In the genomic region with DNA sequence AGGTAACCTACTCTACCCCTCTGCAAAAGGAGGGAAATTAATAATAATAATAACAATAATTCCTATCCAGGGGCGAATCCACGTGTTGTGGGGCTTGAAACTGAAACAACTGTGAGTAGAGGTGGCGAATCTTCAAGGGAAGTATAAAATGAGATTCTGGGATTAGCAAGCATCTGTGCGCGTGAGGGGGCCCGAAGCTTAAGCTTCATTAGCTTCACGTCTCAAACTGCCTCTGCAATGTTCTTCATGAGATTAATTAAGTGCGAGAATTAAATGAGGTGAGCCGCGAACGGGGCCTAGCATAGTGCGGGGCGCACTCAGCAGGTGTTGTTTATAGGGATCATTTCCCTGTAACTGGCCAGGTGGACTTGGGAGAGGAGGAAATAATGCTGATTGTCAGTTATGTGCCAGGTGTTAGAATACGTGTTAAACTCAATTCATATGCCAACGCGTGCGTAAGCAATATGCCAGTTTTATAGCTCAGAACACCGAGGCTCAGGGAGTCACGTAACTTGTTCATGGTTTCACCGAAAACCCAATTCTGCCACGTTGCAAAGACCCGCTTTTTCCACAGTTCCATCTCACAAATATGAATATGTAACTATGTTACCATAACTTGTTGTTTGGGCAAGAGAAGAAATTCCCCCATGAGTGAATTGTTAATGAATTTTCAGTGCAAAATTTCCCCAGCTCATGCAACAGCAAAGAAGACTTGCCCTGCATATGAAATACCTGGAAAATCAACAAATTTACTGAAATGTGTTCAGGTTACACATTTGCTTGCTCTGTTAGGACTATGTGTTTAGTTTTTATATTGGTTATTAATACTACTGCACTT, we compare ENCODE assay signal across 9 cellular contexts. TPM values are rescaled to one million over a fixed set of nuclear protein-coding genes. Genes with fewer than 3 reads are reported as not detected.
DNase-seq lines count a peak whose midpoint lies in the region; ATAC-seq and TF ChIP-seq lines count a peak whose summit lies in the region.
"Had no signal": no experiment of that assay in that cellular context is flagged by ENCODE, and none has a peak within 500 bp of the region (broad histone marks: within the 10 kb centered on the region; RNA-seq: fewer than 3 reads in every experiment).

No MANE protein-coding gene starts in this region.

- intact Hi-C loops in left lung (cut with DNase I) (no loop called here), tibial artery (cut with DNase I; ENCODE audit: low total_unique reads) (no loop called here)

- H3K27ac ChIP-seq in left lung (peak overlapping the region in 1 of 2 donors; percentile 96), tibial artery (peak overlapping the region in 1 of 2 donors; percentile 38)
- H3K27ac ChIP-seq: 22Rv1 had no signal

- H3K4me1 ChIP-seq in left lung (peaks cover 0 to 19% of the 10 kb centered on the region in 2 donors), tibial artery (peaks cover 0 to 20% (median 10%) of the 10 kb centered on the region in 4 donors)

- no peaks in the 10 kb centered on the region for H3K9me3 ChIP-seq in left lung
- no peaks in the 10 kb centered on the region for H3K9me3 ChIP-seq in tibial artery

- H3K27me3 ChIP-seq in left lung (peaks cover 8 to 20% of the 10 kb centered on the region in 2 donors), tibial artery (peaks cover 0 to 3% of the 10 kb centered on the region in 2 donors)

- peak overlapping the region; percentile 82 for H3K27ac Mint-ChIP-seq in activated naive CD8-positive, alpha-beta T cell treated with anti-CD3 and anti-CD28 coated beads, Interleukin-2, amount 10 ng/mL, durations not matched to agents 7 days and 5 days

- no peak for TF ChIP-seq CTCF in left lung (IDR thresholded peaks at IDR 0.05)
- TF ChIP-seq CTCF in tibial artery (IDR thresholded peaks at IDR 0.05): no peak

- peaks cover 42% of the 10 kb centered on the region for H3K4me1 Mint-ChIP-seq in activated naive CD8-positive, alpha-beta T cell treated with anti-CD3 and anti-CD28 coated beads, Interleukin-2, amount 10 ng/mL, durations not matched to agents 7 days and 5 days

- H3K36me3 ChIP-seq in left lung (no peaks in the 10 kb centered on the region), tibial artery (no peaks in the 10 kb centered on the region)

- H3K27me3 Mint-ChIP-seq in activated naive CD8-positive, alpha-beta T cell treated with anti-CD3 and anti-CD28 coated beads, Interleukin-2, amount 10 ng/mL, durations not matched to agents 7 days and 5 days: peaks cover 2% of the 10 kb centered on the region

- H3K9me3 Mint-ChIP-seq in activated naive CD8-positive, alpha-beta T cell treated with anti-CD3 and anti-CD28 coated beads, Interleukin-2, amount 10 ng/mL, durations not matched to agents 7 days and 5 days: no peaks in the 10 kb centered on the region

- peaks cover 6% of the 10 kb centered on the region for H3K36me3 Mint-ChIP-seq in activated naive CD8-positive, alpha-beta T cell treated with anti-CD3 and anti-CD28 coated beads, Interleukin-2, amount 10 ng/mL, durations not matched to agents 7 days and 5 days

- ATAC-seq in activated naive CD8-positive, alpha-beta T cell treated with anti-CD3 and anti-CD28 coated beads, Interleukin-2, amount 10 ng/mL, durations not matched to agents 7 days and 5 days (ENCODE audit: low read depth): no peak
- ATAC-seq in left lung (no peak), GM19351 (IDR thresholded peaks at IDR 0.05; ENCODE audit: unreplicated experiment) (no peak), GM21576 (IDR thresholded peaks at IDR 0.05; ENCODE audit: unreplicated experiment) (no peak)

- H3K4me3 ChIP-seq in left lung: peak overlapping the region; percentile 66 to 70
- H3K4me3 ChIP-seq in tibial artery: peak overlapping the region; percentile 62 to 83

- peak; percentile 50 for DNase-seq in DMS 273 (lab: John Stamatoyannopoulos, UW; ENCODE audit: unreplicated experiment)
- no peak for DNase-seq in DMS 273 treated with DMSO at 0.1 percent for 48 hours (lab: John Stamatoyannopoulos, UW)
- peak; percentile 12 for DNase-seq in LoVo (ENCODE audit: low spot score)
- no peak for DNase-seq in activated naive CD8-positive, alpha-beta T cell treated with anti-CD3 and anti-CD28 coated beads, Interleukin-2, amount 10 ng/mL, durations not matched to agents 7 days and 5 days
- no peak for DNase-seq in left lung
- no peak for DNase-seq in tibial artery

- POLR2A ChIA-PET in activated naive CD8-positive, alpha-beta T cell treated with anti-CD3 and anti-CD28 coated beads, Interleukin-2, amount 10 ng/mL, durations not matched to agents 7 days and 5 days (lab: Charles Lee): interaction anchor here (1.3 to 3.9 kb wide), 7 partner anchors 9 to 221 kb away, joined by 3 to 65 read pairs (median 5); a partner anchor contains a TSS

- peak overlapping the region; percentile 87 for H3K4me3 Mint-ChIP-seq in activated naive CD8-positive, alpha-beta T cell treated with anti-CD3 and anti-CD28 coated beads, Interleukin-2, amount 10 ng/mL, durations not matched to agents 7 days and 5 days

RNA-seq across cellular contexts. Expression of a gene that starts 30.3 kb away (rescaled TPM):
- 100 to 1,000 TPM; 127 to 133 TPM for total RNA-seq in activated naive CD8-positive, alpha-beta T cell treated with anti-CD3 and anti-CD28 coated beads, Interleukin-2, amount 10 ng/mL, durations not matched to agents 7 days and 5 days
- 100 to 1,000 TPM; 118 to 130 TPM for total RNA-seq in left lung

RNA-seq across cellular contexts. Expression of a gene that starts 57.0 kb away (rescaled TPM):
- 10 to 100 TPM; 10.9 to 11.3 TPM for total RNA-seq in activated naive CD8-positive, alpha-beta T cell treated with anti-CD3 and anti-CD28 coated beads, Interleukin-2, amount 10 ng/mL, durations not matched to agents 7 days and 5 days
- total RNA-seq in left lung: 10 to 100 TPM; 38.5 to 39.4 TPM

Comparison
In these comparisons a context has a peak if more than half of its experiments do, and no peak if none do; other contexts are left out.
1. DNase-seq: peak in DMS 273 (single experiment) and LoVo (single experiment); none in DMS 273 treated with DMSO at 0.1 percent for 48 hours (single experiment), activated naive CD8-positive, alpha-beta T cell treated with anti-CD3 and anti-CD28 coated beads, Interleukin-2, amount 10 ng/mL, durations not matched to agents 7 days and 5 days (single experiment), left lung (0 of 2) and tibial artery (0 of 2).